24 cellular contexts compared by ENCODE assay signal in genomic region chr1:153899509-153899908, GRCh38.
"Had no signal": no experiment of that assay in that cellular context is flagged by ENCODE, and none has a peak within 500 bp of the region (broad histone marks: within the 10 kb centered on the region; RNA-seq: fewer than 3 reads in every experiment).

No MANE protein-coding gene starts in this region.

- H3K27me3 Mint-ChIP-seq: activated B cell treated with CpG ODN at 0.5 μM for 24 hours; activated CD4-positive, alpha-beta memory T cell treated with anti-CD3 and anti-CD28 coated beads, Interleukin-2, amount 10 ng/mL, durations not matched to agents 7 days and 5 days; activated CD4-positive, alpha-beta T cell treated with anti-CD3 and anti-CD28 coated beads, Interleukin-2, amount 10 ng/mL, durations not matched to agents 24 days and 14 days; activated CD8-positive, alpha-beta memory T cell treated with anti-CD3 and anti-CD28 coated beads, Interleukin-2, amount 10 ng/mL, durations not matched to agents 7 days and 5 days; activated naive CD8-positive, alpha-beta T cell treated with anti-CD3 and anti-CD28 coated beads, Interleukin-2, amount 10 ng/mL, durations not matched to agents 7 days and 5 days; dendritic cell treated with granulocyte-macrophage colony-stimulating factor and Interleukin-4, amounts not matched to agents 40 ng/mL and 50 ng/mL, for 4 days; naive thymus-derived CD4-positive, alpha-beta T cell had no signal

- H3K9me3 Mint-ChIP-seq: activated B cell treated with CpG ODN at 0.5 μM for 24 hours; activated CD4-positive, alpha-beta memory T cell treated with anti-CD3 and anti-CD28 coated beads, Interleukin-2, amount 10 ng/mL, durations not matched to agents 7 days and 5 days; activated CD4-positive, alpha-beta T cell treated with anti-CD3 and anti-CD28 coated beads, Interleukin-2, amount 10 ng/mL, durations not matched to agents 24 days and 14 days; activated naive CD8-positive, alpha-beta T cell treated with anti-CD3 and anti-CD28 coated beads, Interleukin-2, amount 10 ng/mL, durations not matched to agents 7 days and 5 days; dendritic cell treated with granulocyte-macrophage colony-stimulating factor and Interleukin-4, amounts not matched to agents 40 ng/mL and 50 ng/mL, for 4 days; naive thymus-derived CD4-positive, alpha-beta T cell had no signal

- H3K36me3 ChIP-seq: cardiac muscle cell had no signal

- H3K27ac Mint-ChIP-seq: activated B cell treated with CpG ODN at 0.5 μM for 24 hours; activated CD4-positive, alpha-beta memory T cell treated with anti-CD3 and anti-CD28 coated beads, Interleukin-2, amount 10 ng/mL, durations not matched to agents 7 days and 5 days; activated naive CD8-positive, alpha-beta T cell treated with anti-CD3 and anti-CD28 coated beads, Interleukin-2, amount 10 ng/mL, durations not matched to agents 7 days and 5 days; dendritic cell treated with granulocyte-macrophage colony-stimulating factor and Interleukin-4, amounts not matched to agents 40 ng/mL and 50 ng/mL, for 4 days had no signal

- H3K4me3 ChIP-seq: cardiac muscle cell, hepatocyte, left ventricle myocardium inferior, upper lobe of left lung had no signal

- H3K9me3 ChIP-seq: left ventricle myocardium inferior, upper lobe of left lung had no signal

- H3K4me3 Mint-ChIP-seq: activated B cell treated with CpG ODN at 0.5 μM for 24 hours; activated CD4-positive, alpha-beta memory T cell treated with anti-CD3 and anti-CD28 coated beads, Interleukin-2, amount 10 ng/mL, durations not matched to agents 7 days and 5 days; activated CD4-positive, alpha-beta T cell treated with anti-CD3 and anti-CD28 coated beads, Interleukin-2, amount 10 ng/mL, durations not matched to agents 24 days and 14 days; activated CD8-positive, alpha-beta memory T cell treated with anti-CD3 and anti-CD28 coated beads, Interleukin-2, amount 10 ng/mL, durations not matched to agents 7 days and 5 days; activated naive CD8-positive, alpha-beta T cell treated with anti-CD3 and anti-CD28 coated beads, Interleukin-2, amount 10 ng/mL, durations not matched to agents 7 days and 5 days; dendritic cell treated with granulocyte-macrophage colony-stimulating factor and Interleukin-4, amounts not matched to agents 40 ng/mL and 50 ng/mL, for 4 days; naive thymus-derived CD4-positive, alpha-beta T cell had no signal

- H3K27me3 ChIP-seq: cardiac muscle cell, hepatocyte, upper lobe of left lung had no signal

- DNase-seq: activated B cell treated with CpG ODN at 0.5 μM for 24 hours; activated CD4-positive, alpha-beta memory T cell treated with anti-CD3 and anti-CD28 coated beads, Interleukin-2, amount 10 ng/mL, durations not matched to agents 7 days and 5 days; activated CD4-positive, alpha-beta T cell treated with anti-CD3 and anti-CD28 coated beads, Interleukin-2, amount 10 ng/mL, durations not matched to agents 24 days and 14 days; activated CD8-positive, alpha-beta memory T cell treated with anti-CD3 and anti-CD28 coated beads, Interleukin-2, amount 10 ng/mL, durations not matched to agents 7 days and 5 days; activated effector memory CD4-positive, alpha-beta T cell treated with anti-CD3 and anti-CD28 coated beads, Interleukin-2, amount 50 U/mL, for 16 hours; activated naive CD8-positive, alpha-beta T cell treated with anti-CD3 and anti-CD28 coated beads, Interleukin-2, amount 10 ng/mL, durations not matched to agents 7 days and 5 days; activated T-cell treated with anti-CD3 and anti-CD28 coated beads for 4 hours; amygdala; effector CD4-positive, alpha-beta T cell; foreskin melanocyte; glutamatergic neuron; kidney glomerular epithelial cell; left ventricle myocardium inferior; naive thymus-derived CD4-positive, alpha-beta T cell; small intestine; stimulated activated CD8-positive, alpha-beta memory T cell treated with anti-CD3 and anti-CD28 coated beads, Interleukin-4, amount 100 ng/mL, for 48 hours; stimulated activated naive CD4-positive, alpha-beta T cell; T1000; upper lobe of left lung had no signal

- H3K27ac ChIP-seq: cardiac muscle cell, hepatocyte, left ventricle myocardium inferior, upper lobe of left lung had no signal

- ATAC-seq: activated CD8-positive, alpha-beta memory T cell treated with anti-CD3 and anti-CD28 coated beads, Interleukin-2, amount 10 ng/mL, durations not matched to agents 7 days and 5 days; esophagus mucosa; naive thymus-derived CD4-positive, alpha-beta T cell; sciatic nerve had no signal
